8 cellular contexts compared by ENCODE assay signal in the genomic region with DNA sequence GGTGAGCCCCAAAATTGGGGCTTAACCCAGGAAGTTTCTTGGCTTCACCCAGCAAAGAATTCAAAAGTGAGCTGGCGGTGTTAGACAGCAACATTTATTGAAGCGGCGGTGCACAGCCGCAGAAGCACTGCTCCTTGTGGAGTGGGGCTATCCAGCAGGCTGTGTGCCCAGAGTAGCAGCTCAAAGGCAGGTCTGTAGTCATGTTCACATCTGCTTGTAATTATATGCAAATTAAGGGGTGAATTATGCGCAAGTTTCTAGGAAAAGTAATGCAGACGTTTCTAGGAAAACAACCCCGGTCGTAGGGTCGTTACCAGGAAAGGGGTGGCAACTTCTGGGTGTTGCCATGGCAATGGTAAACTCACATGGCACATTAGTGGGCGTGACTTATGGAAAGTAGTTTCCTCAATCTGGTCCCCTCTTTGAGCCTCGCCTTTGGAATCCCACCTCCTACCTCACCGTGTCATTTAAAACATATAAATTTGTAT. TPM values are rescaled to one million over a fixed set of nuclear protein-coding genes. Genes with fewer than 3 reads are reported as not detected.
DNase-seq lines count a peak whose midpoint lies in the region; ATAC-seq and TF ChIP-seq lines count a peak whose summit lies in the region.

No MANE protein-coding gene starts in this region.

- no peak for TF ChIP-seq CTCF in 22Rv1 (IDR thresholded peaks at IDR 0.05)

- no peaks in the 10 kb centered on the region for H3K9me3 Mint-ChIP-seq in naive thymus-derived CD8-positive, alpha-beta T cell
- no peaks in the 10 kb centered on the region for H3K9me3 Mint-ChIP-seq in stimulated activated naive B cell treated with anti-CD40 and anti-IgM and Interleukin-4, amounts not matched to agents 10 μg/mL and 1 μg/mL and 100 μg/mL, for 72 hours

- peak; percentile 58 for ATAC-seq in GM21529 (IDR thresholded peaks at IDR 0.05; ENCODE audit: unreplicated experiment)
- ATAC-seq in naive thymus-derived CD8-positive, alpha-beta T cell = peak; percentile 88 to 94
- ATAC-seq in stimulated activated naive B cell treated with anti-CD40 and anti-IgM and Interleukin-4, amounts not matched to agents 10 μg/mL and 1 μg/mL and 100 μg/mL, for 72 hours (replicated peaks) = peak; percentile 88 to 89

- peaks cover 0 to 3% (median 0%) of the 10 kb centered on the region in 5 donors for H3K27me3 Mint-ChIP-seq in naive thymus-derived CD8-positive, alpha-beta T cell
- H3K27me3 Mint-ChIP-seq in stimulated activated naive B cell treated with anti-CD40 and anti-IgM and Interleukin-4, amounts not matched to agents 10 μg/mL and 1 μg/mL and 100 μg/mL, for 72 hours = peaks cover 6% of the 10 kb centered on the region in 2 donors

- peaks cover 0 to 19% (median 15%) of the 10 kb centered on the region in 4 donors for H3K4me1 Mint-ChIP-seq in naive thymus-derived CD8-positive, alpha-beta T cell
- H3K4me1 Mint-ChIP-seq in stimulated activated naive B cell treated with anti-CD40 and anti-IgM and Interleukin-4, amounts not matched to agents 10 μg/mL and 1 μg/mL and 100 μg/mL, for 72 hours = no peaks in the 10 kb centered on the region

- TF ChIP-seq POLR2A in erythroblast (IDR thresholded peaks at IDR 0.05; ENCODE audit: low read length) = no peak

- peak; percentile 99 for DNase-seq in NCI-H526 treated with DMSO at 0.1 percent for 48 hours (lab: John Stamatoyannopoulos, UW)
- peak; percentile 72 for DNase-seq in activated CD8-positive, alpha-beta memory T cell treated with anti-CD3 and anti-CD28 coated beads, Interleukin-2, amount 50 U/mL, for 48 hours
- DNase-seq in erythroblast (lab: John Stamatoyannopoulos, UW) = peak; percentile 78 to 87
- peak; percentile 30 to 86 (median 80) for DNase-seq in naive thymus-derived CD8-positive, alpha-beta T cell
- peak; percentile 56 for DNase-seq in stimulated activated naive B cell treated with anti-CD40 and anti-IgM and Interleukin-4, amounts not matched to agents 10 μg/mL and 1 μg/mL and 100 μg/mL, for 72 hours
- no peak for DNase-seq in NCI-H1436 (lab: John Stamatoyannopoulos, UW)

- POLR2A ChIA-PET in naive thymus-derived CD8-positive, alpha-beta T cell (lab: Charles Lee) = interaction anchor here (5.0 kb wide), 1 partner anchor 14 kb away, joined by 50 read pairs; the partner anchor contains the start of gene KBTBD2

- H3K27ac ChIP-seq in 22Rv1 = peak overlapping the region; percentile 50

- H3K4me3 Mint-ChIP-seq in naive thymus-derived CD8-positive, alpha-beta T cell = peak overlapping the region; percentile 77 to 91 (median 82)
- H3K4me3 Mint-ChIP-seq in stimulated activated naive B cell treated with anti-CD40 and anti-IgM and Interleukin-4, amounts not matched to agents 10 μg/mL and 1 μg/mL and 100 μg/mL, for 72 hours = peak overlapping the region; percentile 73 to 74

- H3K27ac Mint-ChIP-seq in naive thymus-derived CD8-positive, alpha-beta T cell = peak overlapping the region; percentile 84 to 98 (median 94)
- H3K27ac Mint-ChIP-seq in stimulated activated naive B cell treated with anti-CD40 and anti-IgM and Interleukin-4, amounts not matched to agents 10 μg/mL and 1 μg/mL and 100 μg/mL, for 72 hours = peak overlapping the region; percentile 59

- H3K36me3 Mint-ChIP-seq in naive thymus-derived CD8-positive, alpha-beta T cell = no peaks in the 10 kb centered on the region
- no peaks in the 10 kb centered on the region for H3K36me3 Mint-ChIP-seq in stimulated activated naive B cell treated with anti-CD40 and anti-IgM and Interleukin-4, amounts not matched to agents 10 μg/mL and 1 μg/mL and 100 μg/mL, for 72 hours

RNA-seq across cellular contexts. Expression of gene KBTBD2, which starts 13.7 kb away (rescaled TPM):
- 10 to 100 TPM; 58.5 to 64.6 TPM for total RNA-seq in naive thymus-derived CD8-positive, alpha-beta T cell
- polyA plus RNA-seq in naive thymus-derived CD8-positive, alpha-beta T cell = 10 to 100 TPM; 15.7 to 24.7 (median 16.2) TPM

RNA-seq across cellular contexts. Expression of gene FKBP9, which starts 52.0 kb away (rescaled TPM):
- total RNA-seq in naive thymus-derived CD8-positive, alpha-beta T cell = not detected
- polyA plus RNA-seq in naive thymus-derived CD8-positive, alpha-beta T cell = under 1 TPM in 1 of 3 donors, not detected in 2; 0.06 TPM
